18 cellular contexts compared by ENCODE assay signal in genomic region chr16:48446534-48446920, GRCh38.
"Had no signal": no experiment of that assay in that cellular context is flagged by ENCODE, and none has a peak within 500 bp of the region (broad histone marks: within the 10 kb centered on the region; RNA-seq: fewer than 3 reads in every experiment).

No MANE protein-coding gene starts in this region.

- H3K36me3 Mint-ChIP-seq: activated CD8-positive, alpha-beta memory T cell treated with anti-CD3 and anti-CD28 coated beads, Interleukin-2, amount 10 ng/mL, durations not matched to agents 7 days and 5 days; naive B cell; T-cell had no signal

- H3K9me3 ChIP-seq: gastroesophageal sphincter, heart right ventricle, right atrium auricular region, suprapubic skin had no signal

- H3K4me1 Mint-ChIP-seq: activated CD8-positive, alpha-beta memory T cell treated with anti-CD3 and anti-CD28 coated beads, Interleukin-2, amount 10 ng/mL, durations not matched to agents 7 days and 5 days; T-cell had no signal

- H3K4me3 Mint-ChIP-seq: activated CD8-positive, alpha-beta memory T cell treated with anti-CD3 and anti-CD28 coated beads, Interleukin-2, amount 10 ng/mL, durations not matched to agents 7 days and 5 days; activated T-cell treated with anti-CD3 and anti-CD28 coated beads, Interleukin-2, amount 50 U/mL, for 24 hours; naive B cell; stimulated activated naive CD8-positive, alpha-beta T cell treated with anti-CD3 and anti-CD28 coated beads, Interleukin-15, Interleukin-2, amounts not matched to agents 100 ng/mL and 50 ng/mL, for 24 hours; T-cell had no signal

- DNase-seq: activated CD4-positive, alpha-beta T cell treated with anti-CD3 and anti-CD28 coated beads for 1 hour; activated CD4-positive, alpha-beta T cell treated with anti-CD3 and anti-CD28 coated beads, Interleukin-2, amount 50 U/mL, for 48 hours; activated CD8-positive, alpha-beta memory T cell treated with anti-CD3 and anti-CD28 coated beads, Interleukin-2, amount 10 ng/mL, durations not matched to agents 7 days and 5 days; activated naive CD4-positive, alpha-beta T cell treated with anti-CD3 and anti-CD28 coated beads, Interleukin-2, amount 50 U/mL, for 16 hours; activated T-cell treated with anti-CD3 and anti-CD28 coated beads, Interleukin-2, amount 50 U/mL, for 24 hours; heart right ventricle; naive B cell; T-cell; T-helper 9 cell; trophoblast cell had no signal

- H3K27ac Mint-ChIP-seq: activated CD8-positive, alpha-beta memory T cell treated with anti-CD3 and anti-CD28 coated beads, Interleukin-2, amount 10 ng/mL, durations not matched to agents 7 days and 5 days; activated T-cell treated with anti-CD3 and anti-CD28 coated beads, Interleukin-2, amount 50 U/mL, for 24 hours; stimulated activated naive CD8-positive, alpha-beta T cell treated with anti-CD3 and anti-CD28 coated beads, Interleukin-15, Interleukin-2, amounts not matched to agents 100 ng/mL and 50 ng/mL, for 24 hours; T-cell had no signal

- H3K36me3 ChIP-seq: gastroesophageal sphincter, heart right ventricle, right atrium auricular region, suprapubic skin had no signal

- H3K4me3 ChIP-seq: gastroesophageal sphincter, heart right ventricle, lung, right atrium auricular region, suprapubic skin had no signal

- H3K27me3 ChIP-seq: gastroesophageal sphincter, heart right ventricle, right atrium auricular region, suprapubic skin had no signal

- H3K27ac ChIP-seq: gastroesophageal sphincter, suprapubic skin had no signal

- ATAC-seq: activated CD8-positive, alpha-beta memory T cell treated with anti-CD3 and anti-CD28 coated beads, Interleukin-2, amount 10 ng/mL, durations not matched to agents 7 days and 5 days; gastroesophageal sphincter; heart right ventricle; T-cell had no signal

- H3K9me3 Mint-ChIP-seq: activated T-cell treated with anti-CD3 and anti-CD28 coated beads, Interleukin-2, amount 50 U/mL, for 24 hours; naive B cell; stimulated activated naive CD8-positive, alpha-beta T cell treated with anti-CD3 and anti-CD28 coated beads, Interleukin-15, Interleukin-2, amounts not matched to agents 100 ng/mL and 50 ng/mL, for 24 hours; T-cell had no signal

- FAIRE-seq: astrocyte, bronchial epithelial cell, islet of Langerhans had no signal

- H3K27me3 Mint-ChIP-seq: activated T-cell treated with anti-CD3 and anti-CD28 coated beads, Interleukin-2, amount 50 U/mL, for 24 hours; naive B cell; stimulated activated naive CD8-positive, alpha-beta T cell treated with anti-CD3 and anti-CD28 coated beads, Interleukin-15, Interleukin-2, amounts not matched to agents 100 ng/mL and 50 ng/mL, for 24 hours; T-cell had no signal
